17 cellular contexts compared by ENCODE assay signal in the genomic region with DNA sequence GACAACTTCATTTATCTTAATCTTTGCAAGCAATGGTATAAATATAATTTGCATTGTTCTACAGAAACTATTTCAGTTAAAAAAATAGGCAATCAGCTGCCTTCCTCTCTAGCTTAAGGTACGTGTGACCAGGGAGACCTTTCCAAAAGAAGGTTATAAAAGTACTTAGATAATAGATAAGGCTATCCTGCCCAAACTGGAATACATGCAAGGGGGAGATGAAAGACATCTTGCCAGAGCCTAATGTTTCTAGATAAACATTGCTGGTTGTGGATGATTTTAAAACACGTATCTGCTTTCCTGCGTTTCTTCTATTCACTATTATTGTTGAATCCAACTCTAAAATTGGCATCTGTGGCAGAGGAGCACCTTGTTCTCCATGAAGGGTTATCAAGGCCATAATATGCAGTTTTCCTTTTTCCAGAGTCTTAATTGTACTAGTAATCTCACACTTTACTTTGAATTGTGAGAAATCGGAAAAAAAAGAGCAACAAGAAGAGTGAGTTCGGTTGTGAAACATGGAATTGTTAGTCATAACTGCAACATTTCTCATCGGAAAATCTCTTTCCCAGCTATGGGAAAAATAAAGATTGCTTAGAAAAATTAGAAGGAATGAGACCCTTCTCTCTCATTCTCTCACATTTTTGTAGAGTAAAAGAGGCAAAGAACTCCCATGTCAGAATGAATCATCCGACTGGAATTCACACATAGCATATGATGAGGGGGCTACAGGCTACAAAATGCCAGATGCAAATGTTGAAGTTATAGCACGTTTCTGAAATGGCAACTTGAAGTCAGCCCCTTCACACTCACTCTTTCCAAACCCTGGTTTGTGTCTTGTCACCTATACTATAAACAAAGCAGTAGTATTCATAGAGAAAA.
DNase-seq lines count a peak whose midpoint lies in the region; ATAC-seq and TF ChIP-seq lines count a peak whose summit lies in the region.
"Had no signal": no experiment of that assay in that cellular context is flagged by ENCODE, and none has a peak within 500 bp of the region (broad histone marks: within the 10 kb centered on the region; RNA-seq: fewer than 3 reads in every experiment).

No MANE protein-coding gene starts in this region.

- ATAC-seq in gastroesophageal sphincter, result no peak
- ATAC-seq: Right ventricle myocardium inferior had no signal

- no peak for TF ChIP-seq CTCF in astrocyte of the cerebellum (IDR thresholded peaks at IDR 0.05; ENCODE audit: low read depth, low read length, missing control alignments)
- no peak for TF ChIP-seq CTCF in gastroesophageal sphincter (IDR thresholded peaks at IDR 0.05)
- no peak for TF ChIP-seq CTCF in osteocyte (IDR thresholded peaks at IDR 0.05)
- TF ChIP-seq CTCF in colonic mucosa (IDR thresholded peaks at IDR 0.05), result no peak

- H3K9me3 ChIP-seq in gastroesophageal sphincter (peaks cover 0 to 4% (median 0%) of the 10 kb centered on the region in 3 donors), colonic mucosa (no peaks in the 10 kb centered on the region)
- H3K9me3 ChIP-seq: Caco-2, vagina had no signal

- TF ChIP-seq EP300 in gastroesophageal sphincter (IDR thresholded peaks at IDR 0.05), result no peak

- H3K27ac Mint-ChIP-seq in osteocyte (ENCODE audit: unreplicated experiment), result peak overlapping the region; percentile 98
- H3K27ac Mint-ChIP-seq: activated naive CD8-positive, alpha-beta T cell treated with anti-CD3 and anti-CD28 coated beads, Interleukin-2, amount 10 ng/mL, durations not matched to agents 7 days and 5 days; dendritic cell treated with granulocyte-macrophage colony-stimulating factor and Interleukin-4, amounts not matched to agents 40 ng/mL and 50 ng/mL, for 4 days had no signal

- H3K4me1 ChIP-seq in gastroesophageal sphincter, result peaks cover 0 to 16% (median 5%) of the 10 kb centered on the region in 3 donors
- no peaks in the 10 kb centered on the region for H3K4me1 ChIP-seq in colonic mucosa
- H3K4me1 ChIP-seq: Caco-2, vagina had no signal

- peaks cover 41% of the 10 kb centered on the region for H3K4me1 Mint-ChIP-seq in osteocyte (ENCODE audit: unreplicated experiment)
- H3K4me1 Mint-ChIP-seq: activated naive CD8-positive, alpha-beta T cell treated with anti-CD3 and anti-CD28 coated beads, Interleukin-2, amount 10 ng/mL, durations not matched to agents 7 days and 5 days had no signal

- peaks cover 24% of the 10 kb centered on the region for H3K36me3 Mint-ChIP-seq in osteocyte (ENCODE audit: unreplicated experiment)
- H3K36me3 Mint-ChIP-seq: activated naive CD8-positive, alpha-beta T cell treated with anti-CD3 and anti-CD28 coated beads, Interleukin-2, amount 10 ng/mL, durations not matched to agents 7 days and 5 days had no signal

- H3K4me3 Mint-ChIP-seq in osteocyte (ENCODE audit: unreplicated experiment), result peak overlapping the region; percentile 56
- H3K4me3 Mint-ChIP-seq: activated naive CD8-positive, alpha-beta T cell treated with anti-CD3 and anti-CD28 coated beads, Interleukin-2, amount 10 ng/mL, durations not matched to agents 7 days and 5 days; dendritic cell treated with granulocyte-macrophage colony-stimulating factor and Interleukin-4, amounts not matched to agents 40 ng/mL and 50 ng/mL, for 4 days had no signal

- no peak for TF ChIP-seq POLR2A in gastroesophageal sphincter (IDR thresholded peaks at IDR 0.05)

- H3K9ac ChIP-seq in colonic mucosa (ENCODE audit: low read depth in 2 of 2, low read length in 2 of 2), result no peak overlapping the region

- no peaks in the 10 kb centered on the region for H3K27me3 ChIP-seq in gastroesophageal sphincter
- no peaks in the 10 kb centered on the region for H3K27me3 ChIP-seq in colonic mucosa
- H3K27me3 ChIP-seq: vagina had no signal

- DNase-seq in Daoy (ENCODE audit: low read depth) (peak; percentile 9), astrocyte of the cerebellum (ENCODE audit: low read depth) (peak; percentile 6), osteocyte (ENCODE audit: extremely low spot score, unreplicated experiment) (no peak), NCI-H1930 (lab: John Stamatoyannopoulos, UW) (no peak), NCI-H146 treated with DMSO at 0.1 percent for 48 hours (lab: John Stamatoyannopoulos, UW; ENCODE audit: unreplicated experiment) (no peak), colonic mucosa (no peak), NCI-H187 (lab: John Stamatoyannopoulos, UW) (no peak)
- DNase-seq: activated CD4-positive, alpha-beta T cell treated with anti-CD3 and anti-CD28 coated beads for 48 hours; activated naive CD8-positive, alpha-beta T cell treated with anti-CD3 and anti-CD28 coated beads, Interleukin-2, amount 10 ng/mL, durations not matched to agents 7 days and 5 days; Caco-2; NCI-H2171; stimulated activated CD4-positive, alpha-beta T cell treated with anti-CD3 and anti-CD28 coated beads, Interleukin-4, amount 100 ng/mL, for 1 hour; T-helper 2 cell had no signal

- H3K4me3 ChIP-seq in astrocyte of the cerebellum (ENCODE audit: low read depth, low read length) (no peak overlapping the region), gastroesophageal sphincter (no peak overlapping the region), colonic mucosa (no peak overlapping the region)
- H3K4me3 ChIP-seq: vagina had no signal

- peak overlapping the region in 3 of 4 donors; percentile 19 to 42 (median 29) for H3K27ac ChIP-seq in gastroesophageal sphincter
- no peak overlapping the region for H3K27ac ChIP-seq in colonic mucosa
- H3K27ac ChIP-seq: vagina had no signal

- in situ Hi-C loops in astrocyte of the cerebellum (cut with HindIII; ENCODE audit: low sequenced_read_pairs), result no loop called here

- WGBS in gastroesophageal sphincter (ENCODE audit: low coverage in 1 of 2), 2 donors, result 21 to 24% methylated on average over 7 to 8 of the region's 8 CpGs

- H3K9me3 Mint-ChIP-seq in osteocyte (ENCODE audit: unreplicated experiment), result peaks cover 29% of the 10 kb centered on the region

- H3K27me3 Mint-ChIP-seq in osteocyte (ENCODE audit: unreplicated experiment), result no peaks in the 10 kb centered on the region
- H3K27me3 Mint-ChIP-seq: dendritic cell treated with granulocyte-macrophage colony-stimulating factor and Interleukin-4, amounts not matched to agents 40 ng/mL and 50 ng/mL, for 4 days had no signal

- H3K36me3 ChIP-seq in gastroesophageal sphincter (no peaks in the 10 kb centered on the region), colonic mucosa (no peaks in the 10 kb centered on the region)
- H3K36me3 ChIP-seq: vagina had no signal

- intact Hi-C loops in colonic mucosa (cut with DNase I), result no loop called here

Comparison
In these comparisons a context has a peak if more than half of its experiments do, and no peak if none do; other contexts are left out.
1. DNase-seq: peak in Daoy (single experiment) and astrocyte of the cerebellum (single experiment); none in osteocyte (single experiment), NCI-H1930 (0 of 2), NCI-H146 treated with DMSO at 0.1 percent for 48 hours (single experiment), colonic mucosa (single experiment) and NCI-H187 (0 of 2).